24 cellular contexts compared by ENCODE assay signal in genomic region chr22:25765016-25765367, GRCh38. TPM values are rescaled to one million over a fixed set of nuclear protein-coding genes. Genes with fewer than 3 reads are reported as not detected.
"Had no signal": no experiment of that assay in that cellular context is flagged by ENCODE, and none has a peak within 500 bp of the region (broad histone marks: within the 10 kb centered on the region; RNA-seq: fewer than 3 reads in every experiment).

No MANE protein-coding gene starts in this region.

- H3K9ac ChIP-seq: neural progenitor cell, parathyroid adenoma had no signal

- H3K36me3 ChIP-seq: esophagus squamous epithelium, neural progenitor cell, suprapubic skin, transverse colon, upper lobe of right lung, uterus had no signal

- H3K27me3 ChIP-seq: neural progenitor cell, transverse colon, upper lobe of right lung, uterus had no signal

- H3K9me3 ChIP-seq: transverse colon, uterus had no signal

- H3K27ac ChIP-seq: esophagus squamous epithelium, neural progenitor cell, parathyroid adenoma, suprapubic skin, transverse colon, upper lobe of right lung, uterus had no signal

- DNase-seq: cortex of kidney; effector memory CD8-positive, alpha-beta T cell; erythroblast; esophagus squamous epithelium; foreskin melanocyte; hippocampal formation; left colon; naive thymus-derived CD4-positive, alpha-beta T cell; right cardiac atrium; stimulated activated CD4-positive, alpha-beta T cell treated with anti-CD3 and anti-CD28 coated beads, Interleukin-12 subunit alpha, Interleukin-12 subunit beta, amount 100 ng/mL, for 4 hours; stimulated activated CD4-positive, alpha-beta T cell treated with anti-CD3 and anti-CD28 coated beads, Interleukin-1b, Interleukin-23, amount 100 ng/mL, for 48 hours; stimulated activated CD4-positive, alpha-beta T cell treated with anti-CD3 and anti-CD28 coated beads, Interleukin-4, amount 100 ng/mL, for 1 hour; stimulated activated CD8-positive, alpha-beta memory T cell treated with anti-CD3 and anti-CD28 coated beads, Interleukin-4, amount 100 ng/mL, for 48 hours; stimulated activated naive CD4-positive, alpha-beta T cell; stimulated activated naive CD8-positive, alpha-beta T cell treated with anti-CD3 and anti-CD28 coated beads, Interleukin-15, amount 100 ng/mL, for 72 hours; transverse colon; upper lobe of right lung; uterus had no signal

- H3K4me3 ChIP-seq: esophagus squamous epithelium, lung, neural progenitor cell, smooth muscle cell, suprapubic skin, transverse colon, upper lobe of right lung, uterus had no signal

- ATAC-seq: effector memory CD8-positive, alpha-beta T cell; left colon; naive thymus-derived CD4-positive, alpha-beta T cell; right cardiac atrium; stimulated activated naive CD8-positive, alpha-beta T cell treated with anti-CD3 and anti-CD28 coated beads, Interleukin-15, amount 100 ng/mL, for 72 hours; upper lobe of right lung had no signal

- H3K4me1 ChIP-seq: esophagus squamous epithelium, neural progenitor cell, parathyroid adenoma, suprapubic skin, transverse colon, upper lobe of right lung, uterus had no signal

- H3K79me2 ChIP-seq: parathyroid adenoma had no signal

- H2AFZ ChIP-seq: neural progenitor cell, parathyroid adenoma had no signal

- H3K4me2 ChIP-seq: neural progenitor cell, smooth muscle cell had no signal

RNA-seq across cellular contexts. Expression of gene MYO18B, which starts 23.0 kb away (rescaled TPM):
- total RNA-seq: kidney epithelial cell had no signal
- polyA plus RNA-seq: naive thymus-derived CD4-positive, alpha-beta T cell had no signal
